ENCODE assay signal across 9 cellular contexts in genomic region chrX:130994671-130995070, GRCh38.
A peak's percentile ranks its signal among the peaks of the same experiment; 100 is the strongest.
DNase-seq lines count a peak whose midpoint lies in the region; ATAC-seq and TF ChIP-seq lines count a peak whose summit lies in the region.
"Had no signal": no experiment of that assay in that cellular context is flagged by ENCODE, and none has a peak within 500 bp of the region (broad histone marks: within the 10 kb centered on the region; RNA-seq: fewer than 3 reads in every experiment).

No MANE protein-coding gene starts in this region.

- no peak overlapping the region for H3K27ac Mint-ChIP-seq in CD4-positive, alpha-beta memory T cell
- H3K27ac Mint-ChIP-seq: IgD-negative memory B cell had no signal

- POLR2A ChIA-PET in CD4-positive, alpha-beta memory T cell (lab: Charles Lee; ENCODE audit: partially characterized antibody): no interaction called here
- POLR2A ChIA-PET in SK-N-SH (lab: Yijun Ruan, JAX): no interaction called here

- in situ Hi-C loops in HAP-1 (cut with MboI; ENCODE audit: low sequenced_read_pairs): no loop called here

- H3K79me2 ChIP-seq in SK-N-SH (ENCODE audit: insufficient read depth): no peaks in the 10 kb centered on the region

- H3K27me3 Mint-ChIP-seq in CD4-positive, alpha-beta memory T cell: peaks cover 0 to 3% of the 10 kb centered on the region in 2 donors

- H3K4me1 Mint-ChIP-seq in CD4-positive, alpha-beta memory T cell: no peaks in the 10 kb centered on the region
- H3K4me1 Mint-ChIP-seq: IgD-negative memory B cell had no signal

- no peaks in the 10 kb centered on the region for H3K27me3 ChIP-seq in CD4-positive, alpha-beta memory T cell (ENCODE audit: insufficient read depth, low read length)
- no peaks in the 10 kb centered on the region for H3K27me3 ChIP-seq in HAP-1 (ENCODE audit: low read depth)
- H3K27me3 ChIP-seq in SK-N-SH (ENCODE audit: insufficient read depth): peaks cover 8% of the 10 kb centered on the region; the same call in 1 of the 2 replicates
- no peaks in the 10 kb centered on the region for H3K27me3 ChIP-seq in iPS DF 6.9 (ENCODE audit: control insufficient read depth, insufficient read depth, low read length)

- TF ChIP-seq RAD21 in SK-N-SH (IDR thresholded peaks at IDR 0.05; ENCODE audit: low read length): peak; percentile 69

- no peak overlapping the region for H3K4me3 ChIP-seq in CD4-positive, alpha-beta memory T cell (ENCODE audit: low read length in 2 of 2)
- H3K4me3 ChIP-seq in HAP-1 (no peak overlapping the region), SK-N-SH (ENCODE audit: low read depth in 2 of 2, low read length in 1 of 2) (no peak overlapping the region; a peak in 1 of 4 replicates), iPS DF 6.9 (ENCODE audit: low read length) (no peak overlapping the region)

- H3K9me3 ChIP-seq in CD4-positive, alpha-beta memory T cell (ENCODE audit: control insufficient read depth in 1 of 2, low read length in 2 of 2): no peaks in the 10 kb centered on the region
- no peaks in the 10 kb centered on the region for H3K9me3 ChIP-seq in HAP-1
- no peaks in the 10 kb centered on the region for H3K9me3 ChIP-seq in SK-N-SH
- no peaks in the 10 kb centered on the region for H3K9me3 ChIP-seq in iPS DF 6.9 (ENCODE audit: control insufficient read depth, insufficient read depth, low read length)

- no peaks in the 10 kb centered on the region for H3K4me1 ChIP-seq in CD4-positive, alpha-beta memory T cell (ENCODE audit: insufficient read depth, low read length)
- H3K4me1 ChIP-seq in HAP-1: peaks cover 4% of the 10 kb centered on the region; the same call in 1 of the 2 replicates
- peaks cover 0 to 7% of the 10 kb centered on the region in 2 experiments; a peak in 1 of 4 replicates for H3K4me1 ChIP-seq in SK-N-SH (ENCODE audit: control insufficient read depth in 1 of 2, insufficient read depth in 2 of 2, low read depth in 1 of 2, low read length in 1 of 2)
- H3K4me1 ChIP-seq in iPS DF 6.9 (ENCODE audit: control insufficient read depth, insufficient read depth, low read length): no peaks in the 10 kb centered on the region

- H2AFZ ChIP-seq in SK-N-SH (ENCODE audit: low read depth): no peak overlapping the region

- TF ChIP-seq CTCF in SK-N-SH (IDR thresholded peaks at IDR 0.05): peak; percentile 87

- ATAC-seq in GM21447 (IDR thresholded peaks at IDR 0.05; ENCODE audit: unreplicated experiment) (no peak), GM21786 (IDR thresholded peaks at IDR 0.05; ENCODE audit: unreplicated experiment) (no peak)

- TF ChIP-seq EP300 in SK-N-SH (IDR thresholded peaks at IDR 0.05; ENCODE audit: borderline replicate concordance in 1 of 2, low read depth in 1 of 2, low read length in 1 of 2): no peak

- H3K4me3 Mint-ChIP-seq in CD4-positive, alpha-beta memory T cell: no peak overlapping the region
- H3K4me3 Mint-ChIP-seq: IgD-negative memory B cell had no signal

- no peaks in the 10 kb centered on the region for H3K36me3 Mint-ChIP-seq in CD4-positive, alpha-beta memory T cell
- H3K36me3 Mint-ChIP-seq: IgD-negative memory B cell had no signal

- no peaks in the 10 kb centered on the region for H3F3A ChIP-seq in SK-N-SH (replicated peaks; ENCODE audit: insufficient read depth)

- 50% methylated on average over 8 of the region's 8 CpGs for WGBS in SK-N-SH (ENCODE audit: low lambda C conversion rate)
- no CpG with 5 or more reads among the region's 8 CpGs for WGBS in iPS DF 6.9 (ENCODE audit: insufficient coverage, insufficient read length)

- H3K36me3 ChIP-seq in CD4-positive, alpha-beta memory T cell (ENCODE audit: insufficient read depth, low read length): no peaks in the 10 kb centered on the region
- H3K36me3 ChIP-seq in HAP-1 (replicated peaks): no peaks in the 10 kb centered on the region
- H3K36me3 ChIP-seq in SK-N-SH (replicated peaks in 1 of 2; ENCODE audit: control insufficient read depth in 1 of 2, insufficient read depth in 2 of 2, low read length in 1 of 2): no peaks in the 10 kb centered on the region
- no peaks in the 10 kb centered on the region for H3K36me3 ChIP-seq in iPS DF 6.9 (ENCODE audit: control insufficient read depth, insufficient read depth, low read length)

- H3K9ac ChIP-seq in SK-N-SH: no peak overlapping the region

- no peak overlapping the region for H3K27ac ChIP-seq in CD4-positive, alpha-beta memory T cell (ENCODE audit: low read depth, low read length)
- H3K27ac ChIP-seq in SK-N-SH (ENCODE audit: low read depth in 2 of 2, low read length in 1 of 2): peak overlapping the region in 1 of 2 experiments; percentile 62; a peak in 1 of 4 replicates
- H3K27ac ChIP-seq in iPS DF 6.9 (ENCODE audit: low read length): no peak overlapping the region

- CTCF ChIA-PET in CD4-positive, alpha-beta memory T cell (lab: Charles Lee; ENCODE audit: partially characterized antibody): interaction anchor here (1.4 kb wide), 1 partner anchor 28 kb away, joined by 4 read pairs; no protein-coding TSS in a partner anchor
- CTCF ChIA-PET in SK-N-SH (lab: Yijun Ruan, JAX): interaction anchor here (0.6 to 2.4 kb wide), 38 partner anchors 9 to 682 kb away, joined by 3 to 17 read pairs (median 4); no protein-coding TSS in a partner anchor

- H3K4me2 ChIP-seq in SK-N-SH: no peak overlapping the region

- H3K9me3 Mint-ChIP-seq in CD4-positive, alpha-beta memory T cell: peaks cover 0 to 2% (median 0%) of the 10 kb centered on the region in 8 donors
- H3K9me3 Mint-ChIP-seq: IgD-negative memory B cell had no signal

- peak in 3 of 5 donors; percentile 3 to 11 (median 4) for DNase-seq in CD4-positive, alpha-beta memory T cell
- peak; percentile 41 to 81 for DNase-seq in HAP-1 (ENCODE audit: low spot score in 2 of 2)
- DNase-seq in SK-N-SH: peak; percentile 30
- DNase-seq in iPS DF 6.9 (ENCODE audit: low read depth, low spot score): peak; percentile 1
- no peak for DNase-seq in HPDE6-E6E7 (ENCODE audit: extremely low spot score)
- DNase-seq in hippocampal formation (lab: John Stamatoyannopoulos, UW): no peak

- H3K9me2 ChIP-seq in SK-N-SH: no peaks in the 10 kb centered on the region

- intact Hi-C loops in CD4-positive, alpha-beta memory T cell (cut with micrococcal nuclease): no loop called here

- H4K20me1 ChIP-seq in SK-N-SH (ENCODE audit: insufficient read depth): no peaks in the 10 kb centered on the region

TF ChIP-seq in SK-N-SH, 30 proteins besides CTCF, POLR2A, EP300 and RAD21:
- TF ChIP-seq ZBTB33 (IDR thresholded peaks at IDR 0.05; ENCODE audit: borderline replicate concordance, low read depth): no peak
- no peak for TF ChIP-seq NRF1 (IDR thresholded peaks at IDR 0.05; ENCODE audit: low read depth, low read length)
- TF ChIP-seq SMC3 (IDR thresholded peaks at IDR 0.05; ENCODE audit: low read depth, low read length): peak; percentile 68

Comparison
In these comparisons a context has a peak if more than half of its experiments do, and no peak if none do; other contexts are left out.
1. DNase-seq: peak in CD4-positive, alpha-beta memory T cell (3 of 5), HAP-1 (2 of 2), SK-N-SH (single experiment) and iPS DF 6.9 (single experiment); none in HPDE6-E6E7 (single experiment) and hippocampal formation (0 of 2).